Comparison of ENCODE assay signal across 8 cellular contexts in genomic region chr1:96236156-96236739, GRCh38.
DNase-seq lines count a peak whose midpoint lies in the region; ATAC-seq and TF ChIP-seq lines count a peak whose summit lies in the region.

No MANE protein-coding gene starts in this region.

- CTCF ChIA-PET in activated CD8-positive, alpha-beta T cell treated with anti-CD3 and anti-CD28 coated beads, Interleukin-2, amount 10 ng/mL, durations not matched to agents 7 days and 5 days (lab: Charles Lee): interaction anchor here (0.8 to 1.2 kb wide), 3 partner anchors 302 to 609 kb away, joined by 3 read pairs; no protein-coding TSS in a partner anchor

- peak; percentile 45 for DNase-seq in COLO668 (lab: John Stamatoyannopoulos, UW; ENCODE audit: unreplicated experiment)
- DNase-seq in NCI-H1694 (lab: John Stamatoyannopoulos, UW): peak; percentile 78
- peak; percentile 21 for DNase-seq in activated CD8-positive, alpha-beta T cell treated with anti-CD3 and anti-CD28 coated beads, Interleukin-2, amount 10 ng/mL, durations not matched to agents 7 days and 5 days
- DNase-seq in iPS DF 4.7 (ENCODE audit: extremely low read depth, low spot score): peak; percentile 30
- DNase-seq in thyroid gland: peak; percentile 15 to 44
- no peak for DNase-seq in OCI-M2 (lab: John Stamatoyannopoulos, UW; ENCODE audit: unreplicated experiment)
- no peak for DNase-seq in NK-92 (lab: John Stamatoyannopoulos, UW; ENCODE audit: unreplicated experiment)

- no peaks in the 10 kb centered on the region for H3K27me3 ChIP-seq in thyroid gland

- no peaks in the 10 kb centered on the region for H3K4me1 ChIP-seq in thyroid gland

- H3K9me3 Mint-ChIP-seq in activated CD8-positive, alpha-beta T cell treated with anti-CD3 and anti-CD28 coated beads, Interleukin-2, amount 10 ng/mL, durations not matched to agents 7 days and 5 days (ENCODE audit: insufficient read depth): no peaks in the 10 kb centered on the region

- ATAC-seq in GM19463 (IDR thresholded peaks at IDR 0.05; ENCODE audit: unreplicated experiment): peak; percentile 48
- ATAC-seq in activated CD8-positive, alpha-beta T cell treated with anti-CD3 and anti-CD28 coated beads, Interleukin-2, amount 10 ng/mL, durations not matched to agents 7 days and 5 days: no peak

- no peak overlapping the region for H3K27ac ChIP-seq in thyroid gland

- no peak overlapping the region for H3K4me3 ChIP-seq in thyroid gland (replicated peaks in 1 of 3)

- 30% methylated on average over 4 of the region's 4 CpGs for WGBS in thyroid gland, 2 donors

- H3K4me1 Mint-ChIP-seq in activated CD8-positive, alpha-beta T cell treated with anti-CD3 and anti-CD28 coated beads, Interleukin-2, amount 10 ng/mL, durations not matched to agents 7 days and 5 days (ENCODE audit: low read depth): no peaks in the 10 kb centered on the region

- H3K4me3 Mint-ChIP-seq in activated CD8-positive, alpha-beta T cell treated with anti-CD3 and anti-CD28 coated beads, Interleukin-2, amount 10 ng/mL, durations not matched to agents 7 days and 5 days: no peak overlapping the region

- H3K27ac Mint-ChIP-seq in activated CD8-positive, alpha-beta T cell treated with anti-CD3 and anti-CD28 coated beads, Interleukin-2, amount 10 ng/mL, durations not matched to agents 7 days and 5 days: no peak overlapping the region

- TF ChIP-seq CTCF in thyroid gland (IDR thresholded peaks at IDR 0.05): peak in 5 of 6 experiments; percentile 9 to 57 (median 53)

- no peaks in the 10 kb centered on the region for H3K9me3 ChIP-seq in thyroid gland

- no peak for TF ChIP-seq POLR2A in thyroid gland (IDR thresholded peaks at IDR 0.05)

- H3K27me3 Mint-ChIP-seq in activated CD8-positive, alpha-beta T cell treated with anti-CD3 and anti-CD28 coated beads, Interleukin-2, amount 10 ng/mL, durations not matched to agents 7 days and 5 days (ENCODE audit: low read depth): no peaks in the 10 kb centered on the region

- intact Hi-C loops in thyroid gland (cut with DNase I): no loop called here

- H3K36me3 Mint-ChIP-seq in activated CD8-positive, alpha-beta T cell treated with anti-CD3 and anti-CD28 coated beads, Interleukin-2, amount 10 ng/mL, durations not matched to agents 7 days and 5 days (ENCODE audit: low read depth): no peaks in the 10 kb centered on the region

- POLR2A ChIA-PET in activated CD8-positive, alpha-beta T cell treated with anti-CD3 and anti-CD28 coated beads, Interleukin-2, amount 10 ng/mL, durations not matched to agents 7 days and 5 days (lab: Charles Lee): no interaction called here

- H3K36me3 ChIP-seq in thyroid gland: no peaks in the 10 kb centered on the region

Comparison
In these comparisons a context has a peak if more than half of its experiments do, and no peak if none do; other contexts are left out.
1. DNase-seq: peak in COLO668 (single experiment), NCI-H1694 (single experiment), activated CD8-positive, alpha-beta T cell treated with anti-CD3 and anti-CD28 coated beads, Interleukin-2, amount 10 ng/mL, durations not matched to agents 7 days and 5 days (single experiment), iPS DF 4.7 (single experiment) and thyroid gland (2 of 2); none in OCI-M2 (single experiment) and NK-92 (single experiment).